In the genomic region with DNA sequence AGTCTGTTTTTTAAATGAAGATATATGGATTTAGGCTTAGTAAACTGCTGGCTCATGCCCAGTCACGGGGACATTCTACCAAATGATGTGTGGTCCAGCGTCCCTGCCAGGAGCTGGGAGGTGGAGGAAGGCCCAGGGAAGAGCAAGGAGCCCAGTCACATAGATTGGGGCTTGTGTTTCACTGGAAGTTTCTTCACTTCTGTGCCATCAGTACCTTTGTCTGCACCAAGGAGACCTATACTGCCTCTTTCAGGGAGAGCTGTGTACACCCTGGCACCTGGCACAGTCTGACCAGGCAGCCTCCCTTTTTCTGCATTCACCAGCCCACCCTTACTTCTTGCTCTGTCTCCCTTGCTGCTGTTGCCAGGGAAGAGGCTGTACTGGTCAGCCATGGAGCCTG, we compare ENCODE assay signal across 17 cellular contexts.
"Had no signal": no experiment of that assay in that cellular context is flagged by ENCODE, and none has a peak within 500 bp of the region (broad histone marks: within the 10 kb centered on the region; RNA-seq: fewer than 3 reads in every experiment).

No MANE protein-coding gene starts in this region.

- H3K27me3 Mint-ChIP-seq: naive thymus-derived CD8-positive, alpha-beta T cell had no signal

- H3K4me3 Mint-ChIP-seq: naive thymus-derived CD8-positive, alpha-beta T cell; stimulated activated effector memory CD8-positive, alpha-beta T cell treated with anti-CD3 and anti-CD28 coated beads, Interleukin-12 subunit alpha, Interleukin-12 subunit beta, amount 100 ng/mL, for 72 hours had no signal

- H3K27me3 ChIP-seq: colonic mucosa, heart right ventricle, ovary, tibial artery, upper lobe of right lung had no signal

- H3K4me1 ChIP-seq: colonic mucosa, upper lobe of right lung had no signal

- ATAC-seq: mucosa of descending colon; naive thymus-derived CD8-positive, alpha-beta T cell; right cardiac atrium; stimulated activated effector memory CD8-positive, alpha-beta T cell treated with anti-CD3 and anti-CD28 coated beads, Interleukin-12 subunit alpha, Interleukin-12 subunit beta, amount 100 ng/mL, for 72 hours; stimulated activated naive CD8-positive, alpha-beta T cell treated with anti-CD3 and anti-CD28 coated beads, Interleukin-15, Interleukin-2, amounts not matched to agents 100 U/mL and 50 U/mL, for 24 hours; upper lobe of right lung had no signal

- H3K36me3 ChIP-seq: colonic mucosa, ovary had no signal

- H3K9me3 Mint-ChIP-seq: naive thymus-derived CD8-positive, alpha-beta T cell; stimulated activated effector memory CD8-positive, alpha-beta T cell treated with anti-CD3 and anti-CD28 coated beads, Interleukin-12 subunit alpha, Interleukin-12 subunit beta, amount 100 ng/mL, for 72 hours had no signal

- H3K4me3 ChIP-seq: colonic mucosa, heart right ventricle, mucosa of descending colon, ovary, smooth muscle cell, tibial artery, upper lobe of right lung had no signal

- H3K36me3 Mint-ChIP-seq: stimulated activated effector memory CD8-positive, alpha-beta T cell treated with anti-CD3 and anti-CD28 coated beads, Interleukin-12 subunit alpha, Interleukin-12 subunit beta, amount 100 ng/mL, for 72 hours had no signal

- H3K27ac ChIP-seq: colonic mucosa, ovary, tibial artery, upper lobe of right lung had no signal

- H3K9me3 ChIP-seq: colonic mucosa, heart right ventricle, mucosa of descending colon, ovary, tibial artery, upper lobe of right lung had no signal

- H3K27ac Mint-ChIP-seq: stimulated activated effector memory CD8-positive, alpha-beta T cell treated with anti-CD3 and anti-CD28 coated beads, Interleukin-12 subunit alpha, Interleukin-12 subunit beta, amount 100 ng/mL, for 72 hours had no signal

- H3K4me1 Mint-ChIP-seq: naive thymus-derived CD8-positive, alpha-beta T cell; stimulated activated effector memory CD8-positive, alpha-beta T cell treated with anti-CD3 and anti-CD28 coated beads, Interleukin-12 subunit alpha, Interleukin-12 subunit beta, amount 100 ng/mL, for 72 hours had no signal

- DNase-seq: colonic mucosa; dermis blood vessel endothelial cell; effector CD8-positive, alpha-beta T cell; heart right ventricle; hypothalamus; kidney glomerular epithelial cell; mammary epithelial cell; mucosa of descending colon; naive thymus-derived CD8-positive, alpha-beta T cell; ovary; right cardiac atrium; stimulated activated CD4-positive, alpha-beta T cell treated with anti-CD3 and anti-CD28 coated beads, Interleukin-2, amount 100 ng/mL, for 48 hours; stimulated activated naive CD8-positive, alpha-beta T cell treated with anti-CD3 and anti-CD28 coated beads, Interleukin-15, Interleukin-2, amounts not matched to agents 100 U/mL and 50 U/mL, for 24 hours; tibial artery; upper lobe of right lung had no signal
